Comparison of ENCODE assay signal across 7 cellular contexts in genomic region chrX:45322382-45322781, GRCh38.
DNase-seq lines count a peak whose midpoint lies in the region; ATAC-seq and TF ChIP-seq lines count a peak whose summit lies in the region.

No MANE protein-coding gene starts in this region.

- TF ChIP-seq POLR2A in NB4 (IDR thresholded peaks at IDR 0.05; ENCODE audit: extremely low read depth, insufficient read length), result no peak

- peak; percentile 46 for DNase-seq in NB4 (ENCODE audit: low read depth)
- DNase-seq in chondrocyte (ENCODE audit: low spot score), result no peak
- DNase-seq in NCI-H2171 treated with DMSO at 0.1 percent for 48 hours (lab: John Stamatoyannopoulos, UW), result no peak

- H3K36me3 ChIP-seq in liver (ENCODE audit: control insufficient read depth in 4 of 4, insufficient read depth in 3 of 4, low read depth in 1 of 4, low read length in 3 of 4), result no peaks in the 10 kb centered on the region

- WGBS in liver, result 8% methylated on average over 2 of the region's 2 CpGs

- peak overlapping the region; percentile 78 for H3K27ac Mint-ChIP-seq in chondrocyte (ENCODE audit: unreplicated experiment)

- no peak overlapping the region for H3K9ac ChIP-seq in liver (ENCODE audit: low read depth in 1 of 2, low read length in 2 of 2)

- H3K4me3 Mint-ChIP-seq in chondrocyte (ENCODE audit: unreplicated experiment), result no peak overlapping the region

- no peaks in the 10 kb centered on the region for H3K4me1 ChIP-seq in liver (ENCODE audit: control insufficient read depth in 4 of 4, insufficient read depth in 4 of 4, low read length in 3 of 4)

- TF ChIP-seq CTCF in GM12873 (IDR thresholded peaks at IDR 0.05; ENCODE audit: insufficient read depth, low read depth, low read length, missing control alignments) (peak; percentile 18), NB4 (IDR thresholded peaks at IDR 0.05; ENCODE audit: low read depth, low read length) (no peak), chondrocyte (IDR thresholded peaks at IDR 0.05) (peak; percentile 84), liver (IDR thresholded peaks at IDR 0.05; ENCODE audit: low read depth, low read length, missing input control) (peak; percentile 47)

- H3K27me3 Mint-ChIP-seq in chondrocyte (ENCODE audit: low read depth), result no peaks in the 10 kb centered on the region

- peak; percentile 74 to 83 for TF ChIP-seq RAD21 in liver (IDR thresholded peaks at IDR 0.05)

- ATAC-seq in GM18867 (IDR thresholded peaks at IDR 0.05; ENCODE audit: unreplicated experiment), result no peak
- ATAC-seq in GM21723 (IDR thresholded peaks at IDR 0.05; ENCODE audit: unreplicated experiment), result no peak

- peaks cover 8% of the 10 kb centered on the region for H3K9me3 Mint-ChIP-seq in chondrocyte (ENCODE audit: low read depth)

- H3K27me3 ChIP-seq in liver (ENCODE audit: control insufficient read depth in 4 of 4, insufficient read depth in 4 of 4, low read length in 3 of 4), result peaks cover 0 to 8% (median 0%) of the 10 kb centered on the region in 4 donors

- H3K36me3 Mint-ChIP-seq in chondrocyte (ENCODE audit: low read depth), result no peaks in the 10 kb centered on the region

- peaks cover 29% of the 10 kb centered on the region for H3K4me1 Mint-ChIP-seq in chondrocyte (ENCODE audit: low read depth)

- H3K4me3 ChIP-seq in NB4 (ENCODE audit: low read depth, low read length) (no peak overlapping the region), liver (ENCODE audit: low read depth in 1 of 3, low read length in 3 of 3) (no peak overlapping the region)

- no peak overlapping the region for H3K27ac ChIP-seq in liver (ENCODE audit: low read depth in 1 of 2, low read length in 2 of 2)

- no peaks in the 10 kb centered on the region for H3K9me3 ChIP-seq in liver (ENCODE audit: control insufficient read depth in 4 of 4, low read length in 3 of 4)

TF ChIP-seq in liver, 16 proteins besides CTCF, POLR2A, EP300 and RAD21:
- TF ChIP-seq TAF1 (conservative IDR thresholded peaks at IDR 0.05) (no peak), JUND (IDR thresholded peaks at IDR 0.05) (no peak), ZBTB33 (IDR thresholded peaks at IDR 0.05) (no peak), MAX (IDR thresholded peaks at IDR 0.05) (no peak), REST (IDR thresholded peaks at IDR 0.05) (no peak), HNF4A (conservative IDR thresholded peaks at IDR 0.05) (no peak), FOXA2 (IDR thresholded peaks at IDR 0.05) (no peak), FOXA1 (IDR thresholded peaks at IDR 0.05) (no peak)
